Comparison of ENCODE assay signal across 27 cellular contexts in the genomic region with DNA sequence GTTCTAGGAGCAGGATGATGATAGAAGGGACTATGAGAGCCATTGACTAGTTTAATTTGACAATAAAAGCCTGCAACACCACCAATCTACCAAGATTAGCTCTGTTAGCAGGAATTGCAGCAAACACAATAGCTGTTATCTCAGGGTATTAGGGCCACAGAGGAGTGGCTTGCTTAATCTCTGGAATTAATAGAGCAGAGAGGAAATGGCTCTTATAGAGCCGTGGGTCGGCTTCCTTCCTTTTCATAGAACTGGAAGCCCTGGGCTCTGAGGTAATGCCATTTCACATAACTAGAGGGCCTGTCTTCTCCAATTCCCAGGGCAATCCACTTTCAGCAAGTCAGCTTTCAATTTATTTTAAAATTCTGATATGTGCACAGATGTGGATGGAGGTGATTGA.
DNase-seq lines count a peak whose midpoint lies in the region; ATAC-seq, FAIRE-seq and TF ChIP-seq lines count a peak whose summit lies in the region.
"Had no signal": no experiment of that assay in that cellular context is flagged by ENCODE, and none has a peak within 500 bp of the region (broad histone marks: within the 10 kb centered on the region; RNA-seq: fewer than 3 reads in every experiment).

No MANE protein-coding gene starts in this region.

- TF ChIP-seq CTCF in right lobe of liver (IDR thresholded peaks at IDR 0.05) (no peak), HepG2 (CRISPR knock-in tag; IDR thresholded peaks at IDR 0.05) (no peak), endothelial cell of umbilical vein (IDR thresholded peaks at IDR 0.05; ENCODE audit: extremely low read depth in 1 of 2, insufficient read depth in 1 of 2, low read depth in 1 of 2, low read length in 2 of 2) (no peak), pancreas (IDR thresholded peaks at IDR 0.05) (no peak)

- no peak for TF ChIP-seq POLR2A in right lobe of liver (IDR thresholded peaks at IDR 0.05)
- no peak for TF ChIP-seq POLR2A in HepG2 (IDR thresholded peaks at IDR 0.05; ENCODE audit: insufficient read depth in 1 of 2, low read depth in 2 of 2, low read length in 2 of 2)
- no peak for TF ChIP-seq POLR2A in endothelial cell of umbilical vein (IDR thresholded peaks at IDR 0.05; ENCODE audit: low read depth, low read length)

- H3K4me2 ChIP-seq in HepG2 (ENCODE audit: low read depth, low read length) (no peak overlapping the region), endothelial cell of umbilical vein (ENCODE audit: insufficient read depth, low read length) (no peak overlapping the region)

- no peaks in the 10 kb centered on the region for H4K20me1 ChIP-seq in HepG2 (ENCODE audit: insufficient read depth, low read length)
- H4K20me1 ChIP-seq in endothelial cell of umbilical vein (replicated peaks; ENCODE audit: control insufficient read depth, extremely low read depth, insufficient read depth, low read length), result no peaks in the 10 kb centered on the region

- H2AFZ ChIP-seq in HepG2 (ENCODE audit: low read length) (no peak overlapping the region), endothelial cell of umbilical vein (ENCODE audit: low read depth, low read length) (no peak overlapping the region)

- H3K27ac Mint-ChIP-seq in activated T-helper 1 cell treated with anti-CD3 and anti-CD28 coated beads, Interleukin-12 subunit alpha, Interleukin-12 subunit beta, Interleukin-2, Interleukin-4 antibody, amounts not matched to agents 30 ng/mL and 10 ng/mL and 1 ng/mL, durations not matched to agents 14 hours and 24 hours and 36 hours, result no peak overlapping the region
- H3K27ac Mint-ChIP-seq: activated CD8-positive, alpha-beta T cell treated with anti-CD3 and anti-CD28 coated beads, Interleukin-2, amount 10 ng/mL, durations not matched to agents 7 days and 5 days; activated naive CD8-positive, alpha-beta T cell treated with anti-CD3 and anti-CD28 coated beads, Interleukin-2, amount 50 U/mL, for 24 hours; CD4-positive, CD25-positive, alpha-beta regulatory T cell; immature natural killer cell; nephron; stimulated activated naive CD8-positive, alpha-beta T cell treated with anti-CD3 and anti-CD28 coated beads, Interleukin-15, Interleukin-2, amounts not matched to agents 100 ng/mL and 50 ng/mL, for 24 hours had no signal

- no peaks in the 10 kb centered on the region for H3K27me3 ChIP-seq in right lobe of liver
- no peaks in the 10 kb centered on the region for H3K27me3 ChIP-seq in HepG2 (ENCODE audit: control insufficient read depth in 1 of 2, insufficient read depth in 2 of 2, low read length in 2 of 2)
- no peaks in the 10 kb centered on the region for H3K27me3 ChIP-seq in endothelial cell of umbilical vein (ENCODE audit: control insufficient read depth in 2 of 2, insufficient read depth in 2 of 2, low read length in 2 of 2)
- no peaks in the 10 kb centered on the region for H3K27me3 ChIP-seq in pancreas
- H3K27me3 ChIP-seq: ovary, sigmoid colon, thyroid gland had no signal

- dilution Hi-C loops in endothelial cell of umbilical vein (cut with MboI; ENCODE audit: extremely low pct_ligation_motif_present, low sequenced_read_pairs), result no loop called here

- H3K4me1 Mint-ChIP-seq in activated T-helper 1 cell treated with anti-CD3 and anti-CD28 coated beads, Interleukin-12 subunit alpha, Interleukin-12 subunit beta, Interleukin-2, Interleukin-4 antibody, amounts not matched to agents 30 ng/mL and 10 ng/mL and 1 ng/mL, durations not matched to agents 14 hours and 24 hours and 36 hours (ENCODE audit: low read depth), result peaks cover 7% of the 10 kb centered on the region
- H3K4me1 Mint-ChIP-seq: IgD-negative memory B cell, immature natural killer cell had no signal

- CTCF ChIA-PET in HepG2 (lab: Yijun Ruan, JAX; ENCODE audit: low intra/inter-chr PET ratio, low total read pairs), result no interaction called here
- CTCF ChIA-PET in endothelial cell of umbilical vein (lab: Charles Lee), result interaction anchor here (0.8 to 1.1 kb wide), 2 partner anchors 82 to 496 kb away, joined by 3 to 4 read pairs; no protein-coding TSS in a partner anchor

- H3K36me3 ChIP-seq in right lobe of liver (no peaks in the 10 kb centered on the region), HepG2 (replicated peaks in 1 of 2; ENCODE audit: control insufficient read depth in 1 of 2, insufficient read depth in 2 of 2, low read length in 2 of 2) (no peaks in the 10 kb centered on the region), endothelial cell of umbilical vein (ENCODE audit: control insufficient read depth in 2 of 2, extremely low read depth in 1 of 2, insufficient read depth in 2 of 2, low read length in 2 of 2) (no peaks in the 10 kb centered on the region), pancreas (no peaks in the 10 kb centered on the region)
- H3K36me3 ChIP-seq: ovary, sigmoid colon, thyroid gland had no signal

- H3K36me3 Mint-ChIP-seq in activated T-helper 1 cell treated with anti-CD3 and anti-CD28 coated beads, Interleukin-12 subunit alpha, Interleukin-12 subunit beta, Interleukin-2, Interleukin-4 antibody, amounts not matched to agents 30 ng/mL and 10 ng/mL and 1 ng/mL, durations not matched to agents 14 hours and 24 hours and 36 hours (ENCODE audit: low read depth), result peaks cover 3% of the 10 kb centered on the region
- H3K36me3 Mint-ChIP-seq: CD4-positive, CD25-positive, alpha-beta regulatory T cell; IgD-negative memory B cell; immature natural killer cell had no signal

- in situ Hi-C loops in HepG2 (cut with HindIII; ENCODE audit: extremely low pct_ligation_motif_present, low pct_unique_long_range_greater_than_20kb), result no loop called here

- H3K27ac ChIP-seq in right lobe of liver, result no peak overlapping the region
- H3K27ac ChIP-seq in HepG2 (ENCODE audit: extremely low read length, insufficient read depth, low read length), result no peak overlapping the region
- peak overlapping the region; percentile 82 for H3K27ac ChIP-seq in endothelial cell of umbilical vein (ENCODE audit: insufficient read depth, low read depth, low read length)
- no peak overlapping the region for H3K27ac ChIP-seq in pancreas
- H3K27ac ChIP-seq: ovary, sigmoid colon, thyroid gland had no signal

- H3K9me3 Mint-ChIP-seq in activated T-helper 1 cell treated with anti-CD3 and anti-CD28 coated beads, Interleukin-12 subunit alpha, Interleukin-12 subunit beta, Interleukin-2, Interleukin-4 antibody, amounts not matched to agents 30 ng/mL and 10 ng/mL and 1 ng/mL, durations not matched to agents 14 hours and 24 hours and 36 hours, result peaks cover 3% of the 10 kb centered on the region
- H3K9me3 Mint-ChIP-seq: activated naive CD8-positive, alpha-beta T cell treated with anti-CD3 and anti-CD28 coated beads, Interleukin-2, amount 50 U/mL, for 24 hours; CD4-positive, CD25-positive, alpha-beta regulatory T cell; stimulated activated naive CD8-positive, alpha-beta T cell treated with anti-CD3 and anti-CD28 coated beads, Interleukin-15, Interleukin-2, amounts not matched to agents 100 ng/mL and 50 ng/mL, for 24 hours had no signal

- ATAC-seq in right lobe of liver, result peak; percentile 40 to 84 (median 70)
- no peak for ATAC-seq in HepG2
- no peak for ATAC-seq in pancreas
- ATAC-seq: activated CD8-positive, alpha-beta T cell treated with anti-CD3 and anti-CD28 coated beads, Interleukin-2, amount 10 ng/mL, durations not matched to agents 7 days and 5 days; activated naive CD8-positive, alpha-beta T cell treated with anti-CD3 and anti-CD28 coated beads, Interleukin-2, amount 50 U/mL, for 24 hours; mucosa of descending colon had no signal

- H3K9me3 ChIP-seq in right lobe of liver, result no peaks in the 10 kb centered on the region
- H3K9me3 ChIP-seq in HepG2 (ENCODE audit: low read length), result no peaks in the 10 kb centered on the region
- H3K9me3 ChIP-seq in endothelial cell of umbilical vein (replicated peaks; ENCODE audit: control insufficient read depth, insufficient read depth, low read length), result no peaks in the 10 kb centered on the region
- H3K9me3 ChIP-seq in pancreas, result no peaks in the 10 kb centered on the region
- H3K9me3 ChIP-seq: mucosa of descending colon, ovary, sigmoid colon, thyroid gland had no signal

- H3K9ac ChIP-seq in HepG2 (ENCODE audit: insufficient read depth, low read depth, low read length) (no peak overlapping the region), endothelial cell of umbilical vein (replicated peaks; ENCODE audit: extremely low read depth, insufficient read depth, low read length) (no peak overlapping the region)

- intact Hi-C loops in right lobe of liver (cut with DNase I) (no loop called here), HepG2 (cut with micrococcal nuclease; ENCODE audit: unreplicated experiment) (no loop called here), endothelial cell of umbilical vein (cut with micrococcal nuclease) (loop anchor here (5.0 kb wide), 5 partner anchors 41 to 141 kb away; no protein-coding TSS in a partner anchor), pancreas (cut with DNase I) (no loop called here)
- intact Hi-C loops in activated T-helper 1 cell treated with anti-CD3 and anti-CD28 coated beads, Interleukin-12 subunit alpha, Interleukin-12 subunit beta, Interleukin-2, Interleukin-4 antibody, amounts not matched to agents 30 ng/mL and 10 ng/mL and 1 ng/mL, durations not matched to agents 14 hours and 24 hours and 36 hours (cut with micrococcal nuclease), result loop anchor here (10.0 kb wide), 1 partner anchor 129 kb away; no protein-coding TSS in a partner anchor

- H3K4me1 ChIP-seq in right lobe of liver (peaks cover 0 to 8% (median 0%) of the 10 kb centered on the region in 4 donors), HepG2 (ENCODE audit: insufficient read depth, low read length) (no peaks in the 10 kb centered on the region), endothelial cell of umbilical vein (ENCODE audit: control insufficient read depth, extremely low read depth, insufficient read depth, low read length) (peaks cover 11% of the 10 kb centered on the region), pancreas (no peaks in the 10 kb centered on the region)
- H3K4me1 ChIP-seq: sigmoid colon, thyroid gland had no signal

- H3K4me3 ChIP-seq in right lobe of liver (no peak overlapping the region), HepG2 (replicated peaks in 1 of 3; ENCODE audit: insufficient read depth in 1 of 3, low read depth in 2 of 3, low read length in 3 of 3) (no peak overlapping the region), endothelial cell of umbilical vein (replicated peaks in 1 of 3; ENCODE audit: insufficient read depth in 1 of 3, low read depth in 1 of 3, low read length in 3 of 3) (no peak overlapping the region), pancreas (no peak overlapping the region)
- H3K4me3 ChIP-seq: mucosa of descending colon, ovary, sigmoid colon, thyroid gland had no signal

- no peaks in the 10 kb centered on the region for H3K9me1 ChIP-seq in endothelial cell of umbilical vein (replicated peaks; ENCODE audit: control insufficient read depth, extremely low read depth, insufficient read depth, low read length)

- POLR2A ChIA-PET in HepG2 (lab: Yijun Ruan, JAX) (no interaction called here), endothelial cell of umbilical vein (lab: Charles Lee) (no interaction called here)

- H3K27me3 Mint-ChIP-seq in activated T-helper 1 cell treated with anti-CD3 and anti-CD28 coated beads, Interleukin-12 subunit alpha, Interleukin-12 subunit beta, Interleukin-2, Interleukin-4 antibody, amounts not matched to agents 30 ng/mL and 10 ng/mL and 1 ng/mL, durations not matched to agents 14 hours and 24 hours and 36 hours (ENCODE audit: insufficient read depth), result no peaks in the 10 kb centered on the region
- H3K27me3 Mint-ChIP-seq: IgD-negative memory B cell; stimulated activated naive CD8-positive, alpha-beta T cell treated with anti-CD3 and anti-CD28 coated beads, Interleukin-15, Interleukin-2, amounts not matched to agents 100 ng/mL and 50 ng/mL, for 24 hours had no signal

- WGBS in right lobe of liver (ENCODE audit: insufficient coverage, low coverage, low lambda C conversion rate, missing lambda C conversion rate), result 53% methylated on average over 2 of the region's 2 CpGs
- 80% methylated on average over 1 of the region's 2 CpGs for WGBS in HepG2 (ENCODE audit: low lambda C conversion rate)
- WGBS in pancreas, 2 donors, result 68 to 93% methylated on average over 2 of the region's 2 CpGs

- FAIRE-seq in HepG2 (lab: Jason Lieb, UNC), result no peak
- FAIRE-seq in endothelial cell of umbilical vein (lab: Jason Lieb, UNC), result peak; percentile 94
- FAIRE-seq in pancreas (lab: Jason Lieb, UNC), result no peak

- TF ChIP-seq RAD21 in HepG2 (CRISPR knock-in tag; IDR thresholded peaks at IDR 0.05), result no peak

- H3K79me2 ChIP-seq in HepG2 (ENCODE audit: insufficient read depth, low read length), result no peaks in the 10 kb centered on the region
- H3K79me2 ChIP-seq in endothelial cell of umbilical vein (ENCODE audit: control insufficient read depth, insufficient read depth, low read length), result no peaks in the 10 kb centered on the region

- BruUV-seq in HepG2 (replicated peaks; lab: Mats Ljungman, UMichigan) (no TSS peak), endothelial cell of umbilical vein (replicated peaks; lab: Mats Ljungman, UMichigan) (no TSS peak)

- DNase-seq in right lobe of liver, result no peak
- DNase-seq in HepG2 (ENCODE audit: low spot score), result no peak
- DNase-seq in NCI-H82 treated with DMSO at 0.1 percent for 48 hours (lab: John Stamatoyannopoulos, UW; ENCODE audit: unreplicated experiment), result peak; percentile 8
- peak; percentile 69 for DNase-seq in endothelial cell of umbilical vein (ENCODE audit: low read depth, low spot score)
- DNase-seq in activated T-helper 1 cell treated with anti-CD3 and anti-CD28 coated beads, Interleukin-12 subunit alpha, Interleukin-12 subunit beta, Interleukin-2, Interleukin-4 antibody, amounts not matched to agents 30 ng/mL and 10 ng/mL and 1 ng/mL, durations not matched to agents 14 hours and 24 hours and 36 hours (ENCODE audit: low spot score), result no peak
- no peak for DNase-seq in NCI-H1417 (lab: John Stamatoyannopoulos, UW)
- DNase-seq in OCI-M2 (lab: John Stamatoyannopoulos, UW; ENCODE audit: unreplicated experiment), result no peak
- no peak for DNase-seq in pancreas
- DNase-seq: activated CD4-positive, CD25-positive, alpha-beta regulatory T cell treated with anti-CD3 and anti-CD28 coated beads, Interleukin-2, amount 50 U/mL, for 72 hours; activated CD8-positive, alpha-beta T cell treated with anti-CD3 and anti-CD28 coated beads, Interleukin-2, amount 10 ng/mL, durations not matched to agents 7 days and 5 days; activated effector memory CD4-positive, alpha-beta T cell treated with anti-CD3 and anti-CD28 coated beads, Interleukin-2, amount 50 U/mL, for 16 hours; activated naive CD8-positive, alpha-beta T cell treated with anti-CD3 and anti-CD28 coated beads, Interleukin-2, amount 50 U/mL, for 24 hours; activated T-cell treated with anti-CD3 and anti-CD28 coated beads for 4 hours; CD4-positive, CD25-positive, alpha-beta regulatory T cell; EL; foreskin fibroblast; immature natural killer cell; MM.1S; mucosa of descending colon; ovary; sigmoid colon; SW 1271; T1000; thyroid gland had no signal

- no peak overlapping the region for H3K4me3 Mint-ChIP-seq in activated T-helper 1 cell treated with anti-CD3 and anti-CD28 coated beads, Interleukin-12 subunit alpha, Interleukin-12 subunit beta, Interleukin-2, Interleukin-4 antibody, amounts not matched to agents 30 ng/mL and 10 ng/mL and 1 ng/mL, durations not matched to agents 14 hours and 24 hours and 36 hours
- H3K4me3 Mint-ChIP-seq: activated CD8-positive, alpha-beta T cell treated with anti-CD3 and anti-CD28 coated beads, Interleukin-2, amount 10 ng/mL, durations not matched to agents 7 days and 5 days; activated naive CD8-positive, alpha-beta T cell treated with anti-CD3 and anti-CD28 coated beads, Interleukin-2, amount 50 U/mL, for 24 hours; CD4-positive, CD25-positive, alpha-beta regulatory T cell; IgD-negative memory B cell; immature natural killer cell; nephron; stimulated activated naive CD8-positive, alpha-beta T cell treated with anti-CD3 and anti-CD28 coated beads, Interleukin-15, Interleukin-2, amounts not matched to agents 100 ng/mL and 50 ng/mL, for 24 hours had no signal

- TF ChIP-seq EP300 in HepG2 (IDR thresholded peaks at IDR 0.05; ENCODE audit: low read depth in 2 of 2, low read length in 2 of 2) (no peak), HepG2 (CRISPR knock-in tag; IDR thresholded peaks at IDR 0.05; ENCODE audit: borderline replicate concordance) (no peak)

Comparison
In these comparisons a context has a peak if more than half of its experiments do, and no peak if none do; other contexts are left out.
1. ATAC-seq: peak in right lobe of liver (4 of 4); none in HepG2 (single experiment) and pancreas (0 of 4).
2. DNase-seq: peak in NCI-H82 treated with DMSO at 0.1 percent for 48 hours (single experiment) and endothelial cell of umbilical vein (single experiment); none in right lobe of liver (0 of 3), HepG2 (single experiment), activated T-helper 1 cell treated with anti-CD3 and anti-CD28 coated beads, Interleukin-12 subunit alpha, Interleukin-12 subunit beta, Interleukin-2, Interleukin-4 antibody, amounts not matched to agents 30 ng/mL and 10 ng/mL and 1 ng/mL, durations not matched to agents 14 hours and 24 hours and 36 hours (single experiment), NCI-H1417 (0 of 3), OCI-M2 (single experiment) and pancreas (0 of 6).
3. intact Hi-C loops: an anchor here in endothelial cell of umbilical vein (5.0 kb wide) and activated T-helper 1 cell treated with anti-CD3 and anti-CD28 coated beads, Interleukin-12 subunit alpha, Interleukin-12 subunit beta, Interleukin-2, Interleukin-4 antibody, amounts not matched to agents 30 ng/mL and 10 ng/mL and 1 ng/mL, durations not matched to agents 14 hours and 24 hours and 36 hours (10.0 kb wide); none called in right lobe of liver, HepG2 and pancreas.